Comparison of ENCODE assay signal across 17 cellular contexts in genomic region chr1:113745425-113745824, GRCh38.
"Had no signal": no experiment of that assay in that cellular context is flagged by ENCODE, and none has a peak within 500 bp of the region (broad histone marks: within the 10 kb centered on the region; RNA-seq: fewer than 3 reads in every experiment).

No MANE protein-coding gene starts in this region.

- ATAC-seq: activated naive CD4-positive, alpha-beta T cell treated with anti-CD3 and anti-CD28 coated beads, Interleukin-2, amount 50 U/mL, for 72 hours; heart right ventricle; left lung had no signal

- H3K9me3 Mint-ChIP-seq: activated CD4-positive, alpha-beta T cell treated with anti-CD3 and anti-CD28 coated beads, Interleukin-2, amount 10 ng/mL, durations not matched to agents 7 days and 5 days; activated naive CD4-positive, alpha-beta T cell treated with anti-CD3 and anti-CD28 coated beads, Interleukin-2, amount 50 U/mL, for 72 hours; brain; central memory CD8-positive, alpha-beta T cell had no signal

- H3K27me3 Mint-ChIP-seq: activated CD4-positive, alpha-beta T cell treated with anti-CD3 and anti-CD28 coated beads, Interleukin-2, amount 10 ng/mL, durations not matched to agents 7 days and 5 days; brain; central memory CD8-positive, alpha-beta T cell had no signal

- H3K4me3 ChIP-seq: heart right ventricle, left lung, stomach, thoracic aorta had no signal

- H3K27ac Mint-ChIP-seq: activated CD4-positive, alpha-beta T cell treated with anti-CD3 and anti-CD28 coated beads, Interleukin-2, amount 10 ng/mL, durations not matched to agents 7 days and 5 days; activated naive CD4-positive, alpha-beta T cell treated with anti-CD3 and anti-CD28 coated beads, Interleukin-2, amount 50 U/mL, for 72 hours had no signal

- H3K4me1 Mint-ChIP-seq: brain, nephron progenitor cell had no signal

- H3K9me3 ChIP-seq: heart right ventricle, left lung, stomach, thoracic aorta had no signal

- H3K36me3 Mint-ChIP-seq: activated naive CD4-positive, alpha-beta T cell treated with anti-CD3 and anti-CD28 coated beads, Interleukin-2, amount 50 U/mL, for 72 hours had no signal

- DNase-seq: activated CD4-positive, alpha-beta T cell treated with anti-CD3 and anti-CD28 coated beads, Interleukin-2, amount 10 ng/mL, durations not matched to agents 7 days and 5 days; activated CD4-positive, CD25-positive, alpha-beta regulatory T cell; activated effector memory CD4-positive, alpha-beta T cell treated with anti-CD3 and anti-CD28 coated beads, Interleukin-2, amount 50 U/mL, for 16 hours; activated T-cell treated with anti-CD3 and anti-CD28 coated beads for 4 hours; amniotic stem cell; cortex of kidney; effector CD8-positive, alpha-beta T cell; heart right ventricle; islet precursor cell; left lung; nephron progenitor cell; stimulated activated CD4-positive, alpha-beta T cell treated with anti-CD3 and anti-CD28 coated beads, Interleukin-4, amount 100 ng/mL, for 24 hours; stomach had no signal

- H3K4me1 ChIP-seq: left lung had no signal

- H3K27ac ChIP-seq: heart right ventricle, left lung, stomach, thoracic aorta had no signal

- H3K4me3 Mint-ChIP-seq: activated CD4-positive, alpha-beta T cell treated with anti-CD3 and anti-CD28 coated beads, Interleukin-2, amount 10 ng/mL, durations not matched to agents 7 days and 5 days; brain; central memory CD8-positive, alpha-beta T cell; nephron progenitor cell had no signal

- H3K27me3 ChIP-seq: heart right ventricle, left lung, stomach had no signal
